In genomic region chr17:61574542-61575351, GRCh38 we compare ENCODE assay signal across 9 cellular contexts.
A peak's percentile ranks its signal among the peaks of the same experiment; 100 is the strongest.
DNase-seq lines count a peak whose midpoint lies in the region; ATAC-seq, FAIRE-seq and TF ChIP-seq lines count a peak whose summit lies in the region.
"Had no signal": no experiment of that assay in that cellular context is flagged by ENCODE, and none has a peak within 500 bp of the region (broad histone marks: within the 10 kb centered on the region; RNA-seq: fewer than 3 reads in every experiment).

No MANE protein-coding gene starts in this region.

- TF ChIP-seq CTCF in GM12873 (IDR thresholded peaks at IDR 0.05; ENCODE audit: insufficient read depth, low read depth, low read length, missing control alignments) = peak; percentile 21
- TF ChIP-seq CTCF in fibroblast of mammary gland (conservative IDR thresholded peaks at IDR 0.05; ENCODE audit: control insufficient read depth, insufficient read depth, low read depth, low read length) = peak; percentile 26

- DNase-seq in NCI-H82 (lab: John Stamatoyannopoulos, UW) (peak; percentile 85), fibroblast of mammary gland (ENCODE audit: low read depth) (peak; percentile 47), smooth muscle cell of the brain vasculature (ENCODE audit: low read depth, low spot score) (peak; percentile 40)
- DNase-seq: activated naive CD8-positive, alpha-beta T cell treated with anti-CD3 and anti-CD28 coated beads, Interleukin-2, amount 10 ng/mL, durations not matched to agents 7 days and 5 days had no signal

- peak; percentile 99 for FAIRE-seq in A204.1 (lab: Jason Lieb, UNC)

- no peak overlapping the region for H3K4me3 ChIP-seq in fibroblast of mammary gland (ENCODE audit: control insufficient read depth, low read depth, low read length)

- ATAC-seq in GM19023 (IDR thresholded peaks at IDR 0.05; ENCODE audit: unreplicated experiment) = no peak
- ATAC-seq in HG02938 (IDR thresholded peaks at IDR 0.05; ENCODE audit: unreplicated experiment) = no peak
- ATAC-seq in GM21447 (IDR thresholded peaks at IDR 0.05; ENCODE audit: unreplicated experiment) = no peak
